Comparison of ENCODE assay signal across 1 cellular context in genomic region chr3:58305882-58306661, GRCh38.
TF ChIP-seq lines count a peak whose summit lies in the region.

HTD2 (plus strand) TSS chr3:58306520; CDS start chr3:58317614, 11,094 bp downstream.
RPP14 (plus strand) TSS chr3:58306245; CDS start chr3:58310330, 4,085 bp downstream.

TF ChIP-seq in HEK293, 187 proteins besides CTCF, POLR2A, EP300 and RAD21 (continued from another document and continues in another):
- peak; percentile 76; the same call in 1 of the 2 replicates for TF ChIP-seq PRDM10 (tag by site-specific recombination; IDR thresholded peaks at IDR 0.05)
- no peak for TF ChIP-seq ZNF585B (tag by site-specific recombination; IDR thresholded peaks at IDR 0.05)
- TF ChIP-seq AEBP2 (tag by site-specific recombination; IDR thresholded peaks at IDR 0.05; ENCODE audit: borderline replicate concordance) = no peak
- TF ChIP-seq ZBTB8A (tag by site-specific recombination; IDR thresholded peaks at IDR 0.05) = peak; percentile 52
- TF ChIP-seq, protein P1, sequence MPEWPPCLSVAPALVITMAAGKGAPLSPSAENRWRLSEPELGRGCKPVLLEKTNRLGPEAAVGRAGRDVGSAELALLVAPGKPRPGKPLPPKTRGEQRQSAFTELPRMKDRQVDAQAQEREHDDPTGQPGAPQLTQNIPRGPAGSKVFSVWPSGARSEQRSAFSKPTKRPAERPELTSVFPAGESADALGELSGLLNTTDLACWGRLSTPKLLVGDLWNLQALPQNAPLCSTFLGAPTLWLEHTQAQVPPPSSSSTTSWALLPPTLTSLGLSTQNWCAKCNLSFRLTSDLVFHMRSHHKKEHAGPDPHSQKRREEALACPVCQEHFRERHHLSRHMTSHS (tag by site-specific recombination; IDR thresholded peaks at IDR 0.05) = no peak
- no peak for TF ChIP-seq BCL6B (tag by site-specific recombination; IDR thresholded peaks at IDR 0.05)
- TF ChIP-seq, protein P2, sequence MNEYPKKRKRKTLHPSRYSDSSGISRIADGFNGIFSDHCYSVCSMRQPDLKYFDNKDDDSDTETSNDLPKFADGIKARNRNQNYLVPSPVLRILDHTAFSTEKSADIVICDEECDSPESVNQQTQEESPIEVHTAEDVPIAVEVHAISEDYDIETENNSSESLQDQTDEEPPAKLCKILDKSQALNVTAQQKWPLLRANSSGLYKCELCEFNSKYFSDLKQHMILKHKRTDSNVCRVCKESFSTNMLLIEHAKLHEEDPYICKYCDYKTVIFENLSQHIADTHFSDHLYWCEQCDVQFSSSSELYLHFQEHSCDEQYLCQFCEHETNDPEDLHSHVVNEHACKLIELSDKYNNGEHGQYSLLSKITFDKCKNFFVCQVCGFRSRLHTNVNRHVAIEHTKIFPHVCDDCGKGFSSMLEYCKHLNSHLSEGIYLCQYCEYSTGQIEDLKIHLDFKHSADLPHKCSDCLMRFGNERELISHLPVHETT (tag by site-specific recombination; IDR thresholded peaks at IDR 0.05) = peak; percentile 55; the same call in 1 of the 2 replicates
- no peak for TF ChIP-seq ZNF16 (tag by site-specific recombination; IDR thresholded peaks at IDR 0.05; ENCODE audit: low read depth)
- TF ChIP-seq ZNF785 (tag by site-specific recombination; IDR thresholded peaks at IDR 0.05) = no peak
- TF ChIP-seq ZNF114 (tag by site-specific recombination; IDR thresholded peaks at IDR 0.05) = no peak
- TF ChIP-seq ZNF266 (tag by site-specific recombination; IDR thresholded peaks at IDR 0.05; ENCODE audit: low read depth) = no peak
- TF ChIP-seq ZNF221 (tag by site-specific recombination; IDR thresholded peaks at IDR 0.05; ENCODE audit: borderline replicate concordance) = no peak
- no peak for TF ChIP-seq MEIS1 (CRISPR knock-in tag; IDR thresholded peaks at IDR 0.05; ENCODE audit: borderline replicate concordance)
- TF ChIP-seq ZNF2 (tag by site-specific recombination; IDR thresholded peaks at IDR 0.05) = peak; percentile 75
- TF ChIP-seq, protein P3, sequence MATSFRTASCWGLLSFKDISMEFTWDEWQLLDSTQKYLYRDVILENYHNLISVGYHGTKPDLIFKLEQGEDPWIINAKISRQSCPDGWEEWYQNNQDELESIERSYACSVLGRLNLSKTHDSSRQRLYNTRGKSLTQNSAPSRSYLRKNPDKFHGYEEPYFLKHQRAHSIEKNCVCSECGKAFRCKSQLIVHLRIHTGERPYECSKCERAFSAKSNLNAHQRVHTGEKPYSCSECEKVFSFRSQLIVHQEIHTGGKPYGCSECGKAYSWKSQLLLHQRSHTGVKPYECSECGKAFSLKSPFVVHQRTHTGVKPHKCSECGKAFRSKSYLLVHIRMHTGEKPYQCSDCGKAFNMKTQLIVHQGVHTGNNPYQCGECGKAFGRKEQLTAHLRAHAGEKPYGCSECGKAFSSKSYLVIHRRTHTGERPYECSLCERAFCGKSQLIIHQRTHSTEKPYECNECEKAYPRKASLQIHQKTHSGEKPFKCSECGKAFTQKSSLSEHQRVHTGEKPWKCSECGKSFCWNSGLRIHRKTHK (tag by site-specific recombination; IDR thresholded peaks at IDR 0.05) = no peak
- TF ChIP-seq ZNF140 (tag by site-specific recombination; IDR thresholded peaks at IDR 0.05) = no peak
- TF ChIP-seq MYNN (tag by site-specific recombination; IDR thresholded peaks at IDR 0.05; ENCODE audit: borderline replicate concordance) = no peak
- TF ChIP-seq INSM2 (tag by site-specific recombination; IDR thresholded peaks at IDR 0.05) = peak; percentile 75
- no peak for TF ChIP-seq ZNF707 (tag by site-specific recombination; IDR thresholded peaks at IDR 0.05)
- peak; percentile 71 for TF ChIP-seq ZNF610 (tag by site-specific recombination; IDR thresholded peaks at IDR 0.05; ENCODE audit: borderline replicate concordance)
- TF ChIP-seq EGR2 (tag by site-specific recombination; IDR thresholded peaks at IDR 0.05; ENCODE audit: low read depth) = no peak
- TF ChIP-seq SALL2 (tag by site-specific recombination; IDR thresholded peaks at IDR 0.05; ENCODE audit: borderline replicate concordance) = 0 out of 2 replicates have a peak, but pooled peaks have one; percentile 56
- TF ChIP-seq SP7 (tag by site-specific recombination; IDR thresholded peaks at IDR 0.05) = peak; percentile 79
- no peak for TF ChIP-seq FEZF1 (tag by site-specific recombination; IDR thresholded peaks at IDR 0.05)
- TF ChIP-seq GLI2 (tag by site-specific recombination; IDR thresholded peaks at IDR 0.05; ENCODE audit: borderline replicate concordance, low read depth) = no peak
- 0 out of 2 replicates have a peak, but pooled peaks have one; percentile 61 for TF ChIP-seq KLF7 (tag by site-specific recombination; IDR thresholded peaks at IDR 0.05; ENCODE audit: borderline replicate concordance)
- no peak for TF ChIP-seq ZNF701 (tag by site-specific recombination; IDR thresholded peaks at IDR 0.05)
- TF ChIP-seq ZBTB21 (tag by site-specific recombination; IDR thresholded peaks at IDR 0.05) = peak; percentile 96
- TF ChIP-seq ZNF830 (tag by site-specific recombination; IDR thresholded peaks at IDR 0.05; ENCODE audit: low read depth) = no peak
- TF ChIP-seq ZBTB1 (tag by site-specific recombination; IDR thresholded peaks at IDR 0.05) = no peak
- TF ChIP-seq, protein P4, sequence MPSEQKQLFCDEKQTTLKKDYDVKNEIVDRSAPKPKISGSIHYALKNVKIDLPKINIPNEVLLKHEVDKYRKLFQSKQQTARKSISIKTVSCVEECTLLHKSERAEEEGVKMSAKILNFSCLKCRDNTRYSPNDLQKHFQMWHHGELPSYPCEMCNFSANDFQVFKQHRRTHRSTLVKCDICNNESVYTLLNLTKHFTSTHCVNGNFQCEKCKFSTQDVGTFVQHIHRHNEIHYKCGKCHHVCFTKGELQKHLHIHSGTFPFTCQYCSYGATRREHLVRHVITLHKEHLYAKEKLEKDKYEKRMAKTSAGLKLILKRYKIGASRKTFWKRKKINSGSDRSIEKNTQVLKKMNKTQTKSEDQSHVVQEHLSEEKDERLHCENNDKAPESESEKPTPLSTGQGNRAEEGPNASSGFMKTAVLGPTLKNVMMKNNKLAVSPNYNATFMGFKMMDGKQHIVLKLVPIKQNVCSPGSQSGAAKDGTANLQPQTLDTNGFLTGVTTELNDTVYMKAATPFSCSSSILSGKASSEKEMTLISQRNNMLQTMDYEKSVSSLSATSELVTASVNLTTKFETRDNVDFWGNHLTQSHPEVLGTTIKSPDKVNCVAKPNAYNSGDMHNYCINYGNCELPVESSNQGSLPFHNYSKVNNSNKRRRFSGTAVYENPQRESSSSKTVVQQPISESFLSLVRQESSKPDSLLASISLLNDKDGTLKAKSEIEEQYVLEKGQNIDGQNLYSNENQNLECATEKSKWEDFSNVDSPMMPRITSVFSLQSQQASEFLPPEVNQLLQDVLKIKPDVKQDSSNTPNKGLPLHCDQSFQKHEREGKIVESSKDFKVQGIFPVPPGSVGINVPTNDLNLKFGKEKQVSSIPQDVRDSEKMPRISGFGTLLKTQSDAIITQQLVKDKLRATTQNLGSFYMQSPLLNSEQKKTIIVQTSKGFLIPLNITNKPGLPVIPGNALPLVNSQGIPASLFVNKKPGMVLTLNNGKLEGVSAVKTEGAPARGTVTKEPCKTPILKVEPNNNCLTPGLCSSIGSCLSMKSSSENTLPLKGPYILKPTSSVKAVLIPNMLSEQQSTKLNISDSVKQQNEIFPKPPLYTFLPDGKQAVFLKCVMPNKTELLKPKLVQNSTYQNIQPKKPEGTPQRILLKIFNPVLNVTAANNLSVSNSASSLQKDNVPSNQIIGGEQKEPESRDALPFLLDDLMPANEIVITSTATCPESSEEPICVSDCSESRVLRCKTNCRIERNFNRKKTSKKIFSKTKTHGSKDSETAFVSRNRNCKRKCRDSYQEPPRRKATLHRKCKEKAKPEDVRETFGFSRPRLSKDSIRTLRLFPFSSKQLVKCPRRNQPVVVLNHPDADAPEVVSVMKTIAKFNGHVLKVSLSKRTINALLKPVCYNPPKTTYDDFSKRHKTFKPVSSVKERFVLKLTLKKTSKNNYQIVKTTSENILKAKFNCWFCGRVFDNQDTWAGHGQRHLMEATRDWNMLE (tag by site-specific recombination; conservative IDR thresholded peaks at IDR 0.05; ENCODE audit: low read depth) = peak; percentile 92
- peak; percentile 84 for TF ChIP-seq SP3 (tag by site-specific recombination; IDR thresholded peaks at IDR 0.05)
- no peak for TF ChIP-seq ZNF169 (tag by site-specific recombination; IDR thresholded peaks at IDR 0.05)
- TF ChIP-seq ZNF670 (tag by site-specific recombination; IDR thresholded peaks at IDR 0.05; ENCODE audit: low read depth) = no peak
- no peak for TF ChIP-seq ZNF433 (tag by site-specific recombination; IDR thresholded peaks at IDR 0.05; ENCODE audit: low read depth)
- TF ChIP-seq ZNF658 (tag by site-specific recombination; IDR thresholded peaks at IDR 0.05) = no peak
- no peak for TF ChIP-seq ZNF473 (tag by site-specific recombination; IDR thresholded peaks at IDR 0.05)
- TF ChIP-seq ZNF202 (tag by site-specific recombination; IDR thresholded peaks at IDR 0.05; ENCODE audit: borderline replicate concordance) = no peak
